ENCODE assay signal across 8 cellular contexts in genomic region chr3:127672429-127673190, GRCh38. TPM values are rescaled to one million over a fixed set of nuclear protein-coding genes. Genes with fewer than 3 reads are reported as not detected.
DNase-seq lines count a peak whose midpoint lies in the region; TF ChIP-seq lines count a peak whose summit lies in the region.

Gene ABTB1, plus strand, starts transcription at chr3:127672952. Its CDS starts 74 bp downstream, at chr3:127673026.

- H3K4me3 ChIP-seq in GM23248 (peak within 1 kb of the TSS; percentile 86), MG63 (peak within 1 kb of the TSS; percentile 86), osteoblast (ENCODE audit: insufficient read depth, low read length) (peak within 1 kb of the TSS; percentile 86), testis (peak within 1 kb of the TSS; percentile 82 to 84)

- DNase-seq in DMS79 treated with DMSO at 0.1 percent for 48 hours (lab: John Stamatoyannopoulos, UW) (peak; percentile 56), GM23248 (peak; percentile 94), MG63 (peak; percentile 85), SK-N-DZ (ENCODE audit: low spot score) (peak; percentile 75), globus pallidus (ENCODE audit: low spot score) (peak; percentile 77), osteoblast (ENCODE audit: insufficient read length, low spot score, missing footprints) (peak; percentile 100), testis (peak; percentile 91)
- DNase-seq in activated naive CD4-positive, alpha-beta T cell treated with anti-CD3 and anti-CD28 coated beads for 36 hours = peak; percentile 89

- H4K20me1 ChIP-seq in GM23248 (ENCODE audit: insufficient read depth) (no peaks in the 10 kb centered on the region), osteoblast (ENCODE audit: insufficient read depth, low read length) (no peaks in the 10 kb centered on the region)

- H3K9me2 ChIP-seq in GM23248 (ENCODE audit: insufficient read depth) = no peaks in the 10 kb centered on the region

- H3K36me3 Mint-ChIP-seq in activated naive CD4-positive, alpha-beta T cell treated with anti-CD3 and anti-CD28 coated beads for 36 hours (ENCODE audit: low read depth) = no peaks in the 10 kb centered on the region

- TF ChIP-seq POLR2A in testis (IDR thresholded peaks at IDR 0.05) = no peak

- no peaks in the 10 kb centered on the region for H3K9me3 ChIP-seq in GM23248 (ENCODE audit: low read depth)
- no peaks in the 10 kb centered on the region for H3K9me3 ChIP-seq in MG63
- no peaks in the 10 kb centered on the region for H3K9me3 ChIP-seq in osteoblast (ENCODE audit: low read depth, low read length)
- H3K9me3 ChIP-seq in testis = no peaks in the 10 kb centered on the region

- no peaks in the 10 kb centered on the region for H3K27me3 Mint-ChIP-seq in activated naive CD4-positive, alpha-beta T cell treated with anti-CD3 and anti-CD28 coated beads for 36 hours (ENCODE audit: low read depth)

- CTCF ChIA-PET in activated naive CD4-positive, alpha-beta T cell treated with anti-CD3 and anti-CD28 coated beads for 36 hours (lab: Charles Lee) = interaction anchor here (0.6 to 1.5 kb wide), 2 partner anchors 25 to 26 kb away, joined by 5 read pairs; no protein-coding TSS in a partner anchor

- H3K4me1 Mint-ChIP-seq in activated naive CD4-positive, alpha-beta T cell treated with anti-CD3 and anti-CD28 coated beads for 36 hours (ENCODE audit: low read depth) = peaks cover 20% of the 10 kb centered on the region

- no peaks in the 10 kb centered on the region for H3K36me3 ChIP-seq in GM23248 (ENCODE audit: low read depth)
- peaks cover 7% of the 10 kb centered on the region for H3K36me3 ChIP-seq in MG63
- peaks cover 4% of the 10 kb centered on the region for H3K36me3 ChIP-seq in osteoblast (ENCODE audit: insufficient read depth, low read length)
- no peaks in the 10 kb centered on the region for H3K36me3 ChIP-seq in testis (ENCODE audit: low read depth, missing control alignments)

- 1 to 3% methylated on average over 12 to 90 of the region's 102 CpGs for WGBS in GM23248 (ENCODE audit: low coverage in 1 of 2, low lambda C conversion rate in 2 of 2, missing lambda C conversion rate in 2 of 2), 2 experiments
- 1% methylated on average over 73 of the region's 102 CpGs; no CpG with 5 or more reads in 1 of the 2 donors for WGBS in testis, 2 donors

- peak within 1 kb of the TSS; percentile 35 for H3K27ac ChIP-seq in GM23248
- H3K27ac ChIP-seq in osteoblast (ENCODE audit: low read depth, low read length) = peak within 1 kb of the TSS; percentile 60
- peak within 1 kb of the TSS; percentile 81 to 88 for H3K27ac ChIP-seq in testis

- H3K4me2 ChIP-seq in GM23248 (ENCODE audit: unreplicated experiment) (peak within 1 kb of the TSS; percentile 89), osteoblast (ENCODE audit: insufficient read depth, low read length) (peak within 1 kb of the TSS; percentile 85)

- in situ Hi-C loops in GM23248 (cut with MboI) = no loop called here

- H3K9ac ChIP-seq in GM23248 = peak within 1 kb of the TSS; percentile 89

- H3K27me3 ChIP-seq in GM23248 (replicated peaks; ENCODE audit: insufficient read depth) = no peaks in the 10 kb centered on the region
- no peaks in the 10 kb centered on the region for H3K27me3 ChIP-seq in MG63
- H3K27me3 ChIP-seq in osteoblast (ENCODE audit: insufficient read depth, low read length) = no peaks in the 10 kb centered on the region
- no peaks in the 10 kb centered on the region for H3K27me3 ChIP-seq in testis

- H2AFZ ChIP-seq in GM23248 (peak within 1 kb of the TSS; percentile 83), osteoblast (ENCODE audit: low read length) (peak within 1 kb of the TSS; percentile 82)

- intact Hi-C loops in activated naive CD4-positive, alpha-beta T cell treated with anti-CD3 and anti-CD28 coated beads for 36 hours (cut with micrococcal nuclease) = loop anchor here (1.0 to 10.0 kb wide), 7 partner anchors 74 to 1442 kb away; partner anchors contain the start of genes MCM2, RUVBL1, SEC61A1 and TPRA1
- intact Hi-C loops in testis (cut with DNase I; ENCODE audit: low total_unique reads) = no loop called here

- H3K4me3 Mint-ChIP-seq in activated naive CD4-positive, alpha-beta T cell treated with anti-CD3 and anti-CD28 coated beads for 36 hours = peak within 1 kb of the TSS; percentile 86

- H3K27ac Mint-ChIP-seq in activated naive CD4-positive, alpha-beta T cell treated with anti-CD3 and anti-CD28 coated beads for 36 hours = peak within 1 kb of the TSS; percentile 87

- no peaks in the 10 kb centered on the region for H3F3A ChIP-seq in GM23248 (ENCODE audit: insufficient read depth)

- TF ChIP-seq CTCF in osteoblast (IDR thresholded peaks at IDR 0.05; ENCODE audit: extremely low read depth, low read depth, low read length) (no peak), testis (IDR thresholded peaks at IDR 0.05) (no peak)

- H3K4me1 ChIP-seq in GM23248 (ENCODE audit: insufficient read depth) (no peaks in the 10 kb centered on the region), osteoblast (ENCODE audit: insufficient read depth, low read length) (peaks cover 5% of the 10 kb centered on the region), testis (peaks cover 17% of the 10 kb centered on the region)

- H3K79me2 ChIP-seq in GM23248 (ENCODE audit: insufficient read depth) (peaks cover 9% of the 10 kb centered on the region; the same call in 1 of the 2 replicates), osteoblast (ENCODE audit: insufficient read depth, low read length) (no peaks in the 10 kb centered on the region)

- no peaks in the 10 kb centered on the region for H3K9me3 Mint-ChIP-seq in activated naive CD4-positive, alpha-beta T cell treated with anti-CD3 and anti-CD28 coated beads for 36 hours

RNA-seq across cellular contexts. Expression of gene ABTB1, which starts in this region (rescaled TPM):
- 7.8 and 8.9 TPM in 2 replicates for total RNA-seq in GM23248 (2014; rRNA removed; shearing (Covaris generic))
- polyA plus RNA-seq in GM23248 (2016; fragmentation: Nextera tagmentation; extraction: Ambion mirVana) (20.4 and 20.9 TPM in 2 replicates), testis (ENCODE audit: insufficient read depth, low read depth, low replicate concordance) (16.7 TPM)
- 16.0 and 21.0 TPM in 2 replicates for total RNA-seq in MG63 (2014; rRNA removed; shearing (Covaris generic); ENCODE audit: low replicate concordance)
- polyA plus RNA-seq in SK-N-DZ (2014; cell fraction: cytosol; rRNA removed) = 0.16 and 0.42 TPM in 2 replicates
- polyA plus RNA-seq in SK-N-DZ (2014; cell fraction: nucleus; rRNA removed) = 5.8 and 20.0 TPM in 2 replicates
- 10 to 100 TPM; 10.6 to 13.5 TPM for total RNA-seq in activated naive CD4-positive, alpha-beta T cell treated with anti-CD3 and anti-CD28 coated beads for 36 hours
- total RNA-seq in osteoblast (14.7 and 17.7 TPM in 2 replicates), testis (10 to 100 TPM; 28.7 to 39.1 TPM)

Comparison
In these comparisons a context has a peak if more than half of its experiments do, and no peak if none do; other contexts are left out.
1. Peak in every context shown above with its lines: DNase-seq, H3K4me3 ChIP-seq and H3K27ac ChIP-seq.